Comparison of ENCODE assay signal across 10 cellular contexts in the genomic region with DNA sequence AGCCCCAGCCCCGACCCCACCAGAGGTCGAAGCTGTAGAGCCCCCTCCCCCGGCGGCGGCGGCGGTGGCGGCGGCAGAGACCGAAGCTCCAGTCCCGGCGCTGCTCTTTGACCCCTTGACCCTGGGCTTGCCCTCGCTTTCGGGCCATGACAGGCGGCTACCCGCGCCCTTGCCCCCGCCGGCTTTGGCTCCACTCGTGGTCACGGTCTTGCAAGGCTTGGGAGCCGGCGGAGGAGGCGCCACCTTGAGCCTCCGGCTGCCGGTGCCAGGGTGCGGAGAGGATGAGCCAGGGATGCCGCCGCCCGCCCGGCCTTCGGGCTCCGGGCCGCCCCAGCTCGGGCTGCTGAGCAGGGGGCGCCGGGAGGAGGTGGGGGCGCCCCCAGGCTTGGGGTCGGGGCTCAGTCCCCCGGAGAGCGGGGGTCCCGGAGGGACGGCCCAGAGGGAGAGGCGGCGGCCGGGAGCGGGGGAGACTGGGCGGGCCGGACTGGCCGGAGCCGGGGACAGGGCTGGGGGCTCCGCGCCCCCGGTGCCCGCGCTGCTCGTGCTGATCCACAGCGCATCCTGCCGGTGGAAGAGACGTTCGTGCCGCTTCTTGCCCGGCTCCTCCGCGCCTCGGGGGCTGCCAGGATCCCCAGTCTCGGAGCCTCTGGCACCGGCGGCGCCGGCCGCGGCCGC. TPM values are rescaled to one million over a fixed set of nuclear protein-coding genes. Genes with fewer than 3 reads are reported as not detected.
DNase-seq lines count a peak whose midpoint lies in the region; ATAC-seq and TF ChIP-seq lines count a peak whose summit lies in the region.
"Had no signal": no experiment of that assay in that cellular context is flagged by ENCODE, and none has a peak within 500 bp of the region (broad histone marks: within the 10 kb centered on the region; RNA-seq: fewer than 3 reads in every experiment).

No MANE protein-coding gene starts in this region.

- H3K27me3 Mint-ChIP-seq in glutamatergic neuron (ENCODE audit: unreplicated experiment), result peaks cover 29% of the 10 kb centered on the region
- no peaks in the 10 kb centered on the region for H3K27me3 Mint-ChIP-seq in effector memory CD8-positive, alpha-beta T cell
- no peaks in the 10 kb centered on the region for H3K27me3 Mint-ChIP-seq in naive thymus-derived CD4-positive, alpha-beta T cell

- TF ChIP-seq CTCF in glutamatergic neuron (IDR thresholded peaks at IDR 0.05; ENCODE audit: partially characterized antibody, unreplicated experiment) (no peak), sigmoid colon (IDR thresholded peaks at IDR 0.05) (no peak)

- H3K9me3 Mint-ChIP-seq in glutamatergic neuron (ENCODE audit: unreplicated experiment), result peaks cover 11% of the 10 kb centered on the region
- no peaks in the 10 kb centered on the region for H3K9me3 Mint-ChIP-seq in effector memory CD8-positive, alpha-beta T cell
- peaks cover 0 to 2% (median 0%) of the 10 kb centered on the region in 11 donors for H3K9me3 Mint-ChIP-seq in naive thymus-derived CD4-positive, alpha-beta T cell

- peak overlapping the region in 1 of 4 donors; percentile 38 for H3K27ac ChIP-seq in sigmoid colon
- H3K27ac ChIP-seq in naive thymus-derived CD4-positive, alpha-beta T cell (ENCODE audit: low read depth, low read length), result no peak overlapping the region

- H3K27ac Mint-ChIP-seq in glutamatergic neuron (ENCODE audit: unreplicated experiment), result no peak overlapping the region
- no peak overlapping the region for H3K27ac Mint-ChIP-seq in effector memory CD8-positive, alpha-beta T cell
- no peak overlapping the region for H3K27ac Mint-ChIP-seq in naive thymus-derived CD4-positive, alpha-beta T cell

- peaks cover 0 to 39% (median 38%) of the 10 kb centered on the region in 4 donors for H3K4me1 ChIP-seq in sigmoid colon
- peaks cover 22 to 28% of the 10 kb centered on the region in 2 donors for H3K4me1 ChIP-seq in naive thymus-derived CD4-positive, alpha-beta T cell (ENCODE audit: control insufficient read depth in 2 of 2, insufficient read depth in 2 of 2, low read length in 2 of 2)

- 16 to 50% methylated on average over 74 of the region's 74 CpGs for WGBS in sigmoid colon, 2 donors

- peaks cover 10% of the 10 kb centered on the region for H3K36me3 Mint-ChIP-seq in glutamatergic neuron (ENCODE audit: unreplicated experiment)
- H3K36me3 Mint-ChIP-seq in effector memory CD8-positive, alpha-beta T cell (ENCODE audit: insufficient read depth), result peaks cover 65% of the 10 kb centered on the region
- H3K36me3 Mint-ChIP-seq in naive thymus-derived CD4-positive, alpha-beta T cell, result peaks cover 3 to 29% (median 15%) of the 10 kb centered on the region in 5 donors

- H3K27me3 ChIP-seq in sigmoid colon, result peaks cover 52 to 87% (median 59%) of the 10 kb centered on the region in 3 donors
- no peaks in the 10 kb centered on the region for H3K27me3 ChIP-seq in naive thymus-derived CD4-positive, alpha-beta T cell (ENCODE audit: control insufficient read depth in 2 of 2, insufficient read depth in 2 of 2, low read length in 2 of 2)

- H3K4me3 ChIP-seq in sigmoid colon, result peak overlapping the region in 3 of 4 donors; percentile 20 to 43 (median 41)
- no peak overlapping the region for H3K4me3 ChIP-seq in naive thymus-derived CD4-positive, alpha-beta T cell (ENCODE audit: low read length)

- POLR2A ChIA-PET in naive thymus-derived CD4-positive, alpha-beta T cell (lab: Charles Lee), result interaction anchor here (0.5 to 0.6 kb wide), 2 partner anchors 73 to 1718 kb away, joined by 4 to 6 read pairs; no protein-coding TSS in a partner anchor

- H3K9me3 ChIP-seq in sigmoid colon, result no peaks in the 10 kb centered on the region
- no peaks in the 10 kb centered on the region for H3K9me3 ChIP-seq in naive thymus-derived CD4-positive, alpha-beta T cell (ENCODE audit: control insufficient read depth in 2 of 3, low read length in 3 of 3)

- CTCF ChIA-PET in naive thymus-derived CD4-positive, alpha-beta T cell (lab: Charles Lee), result no interaction called here

- DNase-seq in ELR (ENCODE audit: low read depth) (peak; percentile 51), T1000 (lab: John Stamatoyannopoulos, UW) (peak; percentile 95), glutamatergic neuron (peak; percentile 71), sigmoid colon (no peak), CD1c-positive myeloid dendritic cell (ENCODE audit: extremely low spot score) (no peak), erythroblast (lab: John Stamatoyannopoulos, UW) (no peak)
- no peak for DNase-seq in effector memory CD8-positive, alpha-beta T cell
- no peak for DNase-seq in naive thymus-derived CD4-positive, alpha-beta T cell
- DNase-seq: activated CD8-positive, alpha-beta memory T cell treated with anti-CD3 and anti-CD28 coated beads, Interleukin-2, amount 50 U/mL, for 4 hours; stimulated activated CD4-positive, alpha-beta T cell treated with anti-CD3 and anti-CD28 coated beads, Interleukin-4, amount 100 ng/mL, for 1 hour had no signal

- H3K36me3 ChIP-seq in sigmoid colon, result no peaks in the 10 kb centered on the region
- H3K36me3 ChIP-seq in naive thymus-derived CD4-positive, alpha-beta T cell (ENCODE audit: control insufficient read depth in 2 of 3, insufficient read depth in 3 of 3, low read length in 3 of 3), result peaks cover 17 to 66% (median 22%) of the 10 kb centered on the region in 3 experiments

- intact Hi-C loops in sigmoid colon (cut with DNase I), result no loop called here
- intact Hi-C loops in naive thymus-derived CD4-positive, alpha-beta T cell (cut with micrococcal nuclease), result no loop called here

- H3K4me3 Mint-ChIP-seq in glutamatergic neuron (ENCODE audit: unreplicated experiment), result no peak overlapping the region
- no peak overlapping the region for H3K4me3 Mint-ChIP-seq in effector memory CD8-positive, alpha-beta T cell
- no peak overlapping the region for H3K4me3 Mint-ChIP-seq in naive thymus-derived CD4-positive, alpha-beta T cell

- no peak for ATAC-seq in effector memory CD8-positive, alpha-beta T cell (replicated peaks)
- ATAC-seq in naive thymus-derived CD4-positive, alpha-beta T cell, result no peak

- TF ChIP-seq EP300 in sigmoid colon (IDR thresholded peaks at IDR 0.05), result no peak

- TF ChIP-seq POLR2A in sigmoid colon (IDR thresholded peaks at IDR 0.05) (no peak), erythroblast (IDR thresholded peaks at IDR 0.05; ENCODE audit: low read length) (no peak)

- peaks cover 25% of the 10 kb centered on the region for H3K4me1 Mint-ChIP-seq in glutamatergic neuron (ENCODE audit: low read depth, unreplicated experiment)
- H3K4me1 Mint-ChIP-seq in effector memory CD8-positive, alpha-beta T cell (ENCODE audit: low read depth in 2 of 2), result peaks cover 43 to 50% of the 10 kb centered on the region in 2 donors
- H3K4me1 Mint-ChIP-seq in naive thymus-derived CD4-positive, alpha-beta T cell, result peaks cover 23 to 57% (median 41%) of the 10 kb centered on the region in 7 donors

RNA-seq across cellular contexts. Expression of gene AGAP2, which starts 0.9 kb away (rescaled TPM):
- total RNA-seq in glutamatergic neuron (ENCODE audit: unreplicated experiment) (45.5 TPM), sigmoid colon (1 to 10 TPM in 3 of 4 donors, under 1 TPM in 1; 0.82 to 3.0 (median 1.8) TPM)
- 1 to 10 TPM in 1 of 3 donors, under 1 TPM in 2; under 0.01 to 6.4 (median 0.46) TPM for polyA plus RNA-seq in sigmoid colon
- total RNA-seq in naive thymus-derived CD4-positive, alpha-beta T cell, result 10 to 100 TPM; 33.9 to 66.7 (median 60.4) TPM
- polyA plus RNA-seq in naive thymus-derived CD4-positive, alpha-beta T cell, result 1 to 10 TPM; 3.0 to 6.0 TPM

RNA-seq across cellular contexts. Expression of gene TSPAN31, which starts 7.2 kb away (rescaled TPM):
- 27.2 TPM for total RNA-seq in glutamatergic neuron (ENCODE audit: unreplicated experiment)
- total RNA-seq in sigmoid colon, result 10 to 100 TPM; 43.2 to 85.8 (median 69.3) TPM
- 10 to 100 TPM; 12.0 to 33.8 (median 15.7) TPM for polyA plus RNA-seq in sigmoid colon
- 10 to 100 TPM; 12.3 to 23.9 (median 20.3) TPM for total RNA-seq in naive thymus-derived CD4-positive, alpha-beta T cell
- 10 to 100 TPM; 50.1 to 50.5 TPM for polyA plus RNA-seq in naive thymus-derived CD4-positive, alpha-beta T cell

RNA-seq across cellular contexts. Expression of gene CDK4, which starts 14.5 kb away (rescaled TPM):
- total RNA-seq in glutamatergic neuron (ENCODE audit: unreplicated experiment) (123 TPM), sigmoid colon (100 to 1,000 TPM in 1 of 4 donors, 10 to 100 TPM in 3; 54.6 to 108 (median 82.5) TPM)
- polyA plus RNA-seq in sigmoid colon, result 10 to 100 TPM; 34.9 to 89.1 (median 43.2) TPM
- total RNA-seq in naive thymus-derived CD4-positive, alpha-beta T cell, result 100 to 1,000 TPM in 1 of 5 experiments, 10 to 100 TPM in 4; 23.8 to 108 (median 42.9) TPM
- 100 to 1,000 TPM in 1 of 2 donors, 10 to 100 TPM in 1; 77.6 to 105 TPM for polyA plus RNA-seq in naive thymus-derived CD4-positive, alpha-beta T cell

RNA-seq across cellular contexts. Expression of gene MARCHF9, which starts 17.3 kb away (rescaled TPM):
- total RNA-seq in glutamatergic neuron (ENCODE audit: unreplicated experiment) (26.7 TPM), sigmoid colon (10 to 100 TPM in 2 of 4 donors, 1 to 10 TPM in 2; 6.1 to 12.5 (median 9.4) TPM)
- 10 to 100 TPM in 1 of 3 donors, 1 to 10 TPM in 2; 5.5 to 14.9 (median 7.8) TPM for polyA plus RNA-seq in sigmoid colon
- total RNA-seq in naive thymus-derived CD4-positive, alpha-beta T cell, result 10 to 100 TPM; 27.8 to 61.7 (median 44.4) TPM
- polyA plus RNA-seq in naive thymus-derived CD4-positive, alpha-beta T cell, result 1 to 10 TPM; 3.2 to 6.6 TPM

RNA-seq across cellular contexts. Expression of gene CYP27B1, which starts 29.3 kb away (rescaled TPM):
- total RNA-seq in glutamatergic neuron (ENCODE audit: unreplicated experiment), result 1.7 TPM
- total RNA-seq in sigmoid colon, result under 1 TPM in 1 of 4 donors, not detected in 3; 0.28 TPM
- polyA plus RNA-seq in sigmoid colon, result 1 to 10 TPM in 2 of 3 donors, not detected in 1; 1.2 to 2.0 TPM
- total RNA-seq in naive thymus-derived CD4-positive, alpha-beta T cell, result 1 to 10 TPM in 4 of 5 experiments, under 1 TPM in 1; 0.97 to 2.6 (median 1.7) TPM
- under 1 TPM in 1 of 2 donors, not detected in 1; 0.20 TPM for polyA plus RNA-seq in naive thymus-derived CD4-positive, alpha-beta T cell

Comparison
In these comparisons a context has a peak if more than half of its experiments do, and no peak if none do; other contexts are left out.
1. DNase-seq: peak in ELR (single experiment), T1000 (single experiment) and glutamatergic neuron (single experiment); none in sigmoid colon (single experiment), effector memory CD8-positive, alpha-beta T cell (0 of 3), CD1c-positive myeloid dendritic cell (single experiment), erythroblast (0 of 2) and naive thymus-derived CD4-positive, alpha-beta T cell (0 of 9).
2. RNA of gene AGAP2, which starts 0.9 kb away (total RNA-seq): 33.9 to 66.7 TPM in naive thymus-derived CD4-positive, alpha-beta T cell and 45.5 TPM in glutamatergic neuron (single experiment); 0.82 to 3.0 TPM in sigmoid colon; every median in the first group is over 4 times any median in the second.